In the genomic region with DNA sequence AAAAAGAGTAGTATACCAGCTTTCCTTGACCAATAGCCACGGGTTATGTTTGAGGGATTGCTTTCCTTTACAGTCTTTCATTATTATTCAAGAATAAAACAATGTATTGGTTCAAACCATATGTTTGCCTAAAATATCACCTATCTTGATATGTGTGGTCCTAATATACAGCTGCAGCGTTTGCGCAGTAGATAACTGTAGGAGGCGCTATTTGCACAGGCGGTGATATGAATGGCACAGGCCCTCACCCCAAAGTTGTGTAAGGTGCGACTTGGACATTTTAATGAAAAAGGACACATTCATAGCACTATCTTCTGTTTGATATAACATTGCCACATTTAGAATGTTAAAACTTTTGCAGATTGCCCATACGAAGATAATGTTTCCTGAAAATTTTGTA, we compare ENCODE assay signal across 10 cellular contexts.
A peak's percentile ranks its signal among the peaks of the same experiment; 100 is the strongest.
DNase-seq lines count a peak whose midpoint lies in the region; ATAC-seq and TF ChIP-seq lines count a peak whose summit lies in the region.
"Had no signal": no experiment of that assay in that cellular context is flagged by ENCODE, and none has a peak within 500 bp of the region (broad histone marks: within the 10 kb centered on the region; RNA-seq: fewer than 3 reads in every experiment).

No MANE protein-coding gene starts in this region.

- no peaks in the 10 kb centered on the region for H3K27me3 ChIP-seq in neural progenitor cell

- no peaks in the 10 kb centered on the region for H3K79me2 ChIP-seq in neural progenitor cell (ENCODE audit: low read depth)

- H2AFZ ChIP-seq in neural progenitor cell (replicated peaks), result no peak overlapping the region

- H3K9me3 Mint-ChIP-seq in WTC11 (no peaks in the 10 kb centered on the region), neural progenitor cell (no peaks in the 10 kb centered on the region)
- H3K9me3 Mint-ChIP-seq: activated naive CD4-positive, alpha-beta T cell treated with anti-CD3 and anti-CD28 coated beads, Interleukin-2, amount 50 U/mL, for 24 hours had no signal

- H3K9ac ChIP-seq in neural progenitor cell, result no peak overlapping the region

- H3K36me3 Mint-ChIP-seq in WTC11, result no peaks in the 10 kb centered on the region
- no peaks in the 10 kb centered on the region for H3K36me3 Mint-ChIP-seq in neural progenitor cell
- H3K36me3 Mint-ChIP-seq: activated naive CD4-positive, alpha-beta T cell treated with anti-CD3 and anti-CD28 coated beads, Interleukin-2, amount 50 U/mL, for 24 hours had no signal

- no peak overlapping the region for H3K4me3 Mint-ChIP-seq in WTC11
- H3K4me3 Mint-ChIP-seq in neural progenitor cell, result no peak overlapping the region
- H3K4me3 Mint-ChIP-seq: activated naive CD4-positive, alpha-beta T cell treated with anti-CD3 and anti-CD28 coated beads, Interleukin-2, amount 50 U/mL, for 24 hours; T-helper 17 cell had no signal

- H3K4me1 Mint-ChIP-seq in WTC11 (peaks cover 10% of the 10 kb centered on the region), neural progenitor cell (no peaks in the 10 kb centered on the region)
- H3K4me1 Mint-ChIP-seq: activated naive CD4-positive, alpha-beta T cell treated with anti-CD3 and anti-CD28 coated beads, Interleukin-2, amount 50 U/mL, for 24 hours; T-helper 17 cell had no signal

- H3K27ac Mint-ChIP-seq in WTC11 (no peak overlapping the region), neural progenitor cell (no peak overlapping the region)
- H3K27ac Mint-ChIP-seq: activated naive CD4-positive, alpha-beta T cell treated with anti-CD3 and anti-CD28 coated beads, Interleukin-2, amount 50 U/mL, for 24 hours; T-helper 17 cell had no signal

- H3K4me3 ChIP-seq in neural progenitor cell, result no peak overlapping the region

- TF ChIP-seq CTCF in WTC11 (IDR thresholded peaks at IDR 0.05), result peak; percentile 60
- peak; percentile 81 for TF ChIP-seq CTCF in neural progenitor cell (IDR thresholded peaks at IDR 0.05)

- POLR2A ChIA-PET in WTC11 (lab: Charles Lee), result interaction anchor here (0.6 kb wide), 1 partner anchor 1578 kb away, joined by 5 read pairs; no protein-coding TSS in a partner anchor

- no peak overlapping the region for H3K27ac ChIP-seq in neural progenitor cell

- no peaks in the 10 kb centered on the region for H3K9me3 ChIP-seq in neural progenitor cell (ENCODE audit: low read depth)

- in situ Hi-C loops in KBM-7 (cut with MboI; ENCODE audit: low pct_unique_long_range_greater_than_20kb, low sequenced_read_pairs), result no loop called here

- no peaks in the 10 kb centered on the region for H3K4me1 ChIP-seq in neural progenitor cell

- CTCF ChIA-PET in WTC11 (lab: Charles Lee), result interaction anchor here (1.1 kb wide), 1 partner anchor 40 kb away, joined by 3 read pairs; no protein-coding TSS in a partner anchor

- H3F3A ChIP-seq in neural progenitor cell (ENCODE audit: low read depth), result no peaks in the 10 kb centered on the region

- no peak overlapping the region for H3K4me2 ChIP-seq in neural progenitor cell

- ATAC-seq in WTC11 (peak; percentile 95), HG03108 (IDR thresholded peaks at IDR 0.05; ENCODE audit: unreplicated experiment) (no peak)
- ATAC-seq: T-helper 17 cell had no signal

- no peaks in the 10 kb centered on the region for H3K36me3 ChIP-seq in neural progenitor cell

- H3K27me3 Mint-ChIP-seq in WTC11 (ENCODE audit: low read depth) (no peaks in the 10 kb centered on the region), neural progenitor cell (ENCODE audit: insufficient read depth, low read depth) (no peaks in the 10 kb centered on the region)
- H3K27me3 Mint-ChIP-seq: activated naive CD4-positive, alpha-beta T cell treated with anti-CD3 and anti-CD28 coated beads, Interleukin-2, amount 50 U/mL, for 24 hours; T-helper 17 cell had no signal

- no peaks in the 10 kb centered on the region for H4K20me1 ChIP-seq in neural progenitor cell (ENCODE audit: low read depth)

- DNase-seq in DMS 273 (lab: John Stamatoyannopoulos, UW; ENCODE audit: unreplicated experiment) (peak; percentile 11), DMS 273 treated with DMSO at 0.1 percent for 48 hours (lab: John Stamatoyannopoulos, UW) (no peak), KBM-7 (peak; percentile 15), WTC11 (ENCODE audit: low spot score) (peak; percentile 70), neural progenitor cell (ENCODE audit: low spot score) (peak; percentile 74), dermis blood vessel endothelial cell (no peak), NCI-H2227 treated with DMSO at 0.1 percent for 48 hours (lab: John Stamatoyannopoulos, UW) (no peak)
- DNase-seq: T-helper 17 cell had no signal

TF ChIP-seq in WTC11, 78 proteins besides CTCF, POLR2A, EP300 and RAD21 (continues in another document):
- TF ChIP-seq ELF4 (CRISPR knock-in tag; IDR thresholded peaks at IDR 0.05; ENCODE audit: low read depth), result no peak
- TF ChIP-seq, protein P1, sequence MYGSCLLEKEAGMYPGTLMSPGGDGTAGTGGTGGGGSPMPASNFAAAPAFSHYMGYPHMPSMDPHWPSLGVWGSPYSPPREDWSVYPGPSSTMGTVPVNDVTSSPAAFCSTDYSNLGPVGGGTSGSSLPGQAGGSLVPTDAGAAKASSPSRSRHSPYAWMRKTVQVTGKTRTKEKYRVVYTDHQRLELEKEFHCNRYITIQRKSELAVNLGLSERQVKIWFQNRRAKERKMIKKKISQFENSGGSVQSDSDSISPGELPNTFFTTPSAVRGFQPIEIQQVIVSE (CRISPR knock-in tag; IDR thresholded peaks at IDR 0.05; ENCODE audit: borderline replicate concordance), result no peak
- TF ChIP-seq MYBL2 (CRISPR knock-in tag; IDR thresholded peaks at IDR 0.05), result no peak
- TF ChIP-seq RORB (CRISPR knock-in tag; IDR thresholded peaks at IDR 0.05), result no peak
- TF ChIP-seq, protein P2, sequence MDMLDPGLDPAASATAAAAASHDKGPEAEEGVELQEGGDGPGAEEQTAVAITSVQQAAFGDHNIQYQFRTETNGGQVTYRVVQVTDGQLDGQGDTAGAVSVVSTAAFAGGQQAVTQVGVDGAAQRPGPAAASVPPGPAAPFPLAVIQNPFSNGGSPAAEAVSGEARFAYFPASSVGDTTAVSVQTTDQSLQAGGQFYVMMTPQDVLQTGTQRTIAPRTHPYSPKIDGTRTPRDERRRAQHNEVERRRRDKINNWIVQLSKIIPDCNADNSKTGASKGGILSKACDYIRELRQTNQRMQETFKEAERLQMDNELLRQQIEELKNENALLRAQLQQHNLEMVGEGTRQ (CRISPR knock-in tag; IDR thresholded peaks at IDR 0.05), result no peak
- no peak for TF ChIP-seq FOXJ3 (CRISPR knock-in tag; IDR thresholded peaks at IDR 0.05; ENCODE audit: borderline replicate concordance)
- TF ChIP-seq NR2C2 (CRISPR knock-in tag; IDR thresholded peaks at IDR 0.05), result no peak
- TF ChIP-seq, protein P3, sequence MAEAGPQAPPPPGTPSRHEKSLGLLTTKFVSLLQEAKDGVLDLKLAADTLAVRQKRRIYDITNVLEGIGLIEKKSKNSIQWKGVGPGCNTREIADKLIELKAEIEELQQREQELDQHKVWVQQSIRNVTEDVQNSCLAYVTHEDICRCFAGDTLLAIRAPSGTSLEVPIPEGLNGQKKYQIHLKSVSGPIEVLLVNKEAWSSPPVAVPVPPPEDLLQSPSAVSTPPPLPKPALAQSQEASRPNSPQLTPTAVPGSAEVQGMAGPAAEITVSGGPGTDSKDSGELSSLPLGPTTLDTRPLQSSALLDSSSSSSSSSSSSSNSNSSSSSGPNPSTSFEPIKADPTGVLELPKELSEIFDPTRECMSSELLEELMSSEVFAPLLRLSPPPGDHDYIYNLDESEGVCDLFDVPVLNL (CRISPR knock-in tag; IDR thresholded peaks at IDR 0.05; ENCODE audit: borderline replicate concordance, low read depth), result no peak
- TF ChIP-seq, protein P4, sequence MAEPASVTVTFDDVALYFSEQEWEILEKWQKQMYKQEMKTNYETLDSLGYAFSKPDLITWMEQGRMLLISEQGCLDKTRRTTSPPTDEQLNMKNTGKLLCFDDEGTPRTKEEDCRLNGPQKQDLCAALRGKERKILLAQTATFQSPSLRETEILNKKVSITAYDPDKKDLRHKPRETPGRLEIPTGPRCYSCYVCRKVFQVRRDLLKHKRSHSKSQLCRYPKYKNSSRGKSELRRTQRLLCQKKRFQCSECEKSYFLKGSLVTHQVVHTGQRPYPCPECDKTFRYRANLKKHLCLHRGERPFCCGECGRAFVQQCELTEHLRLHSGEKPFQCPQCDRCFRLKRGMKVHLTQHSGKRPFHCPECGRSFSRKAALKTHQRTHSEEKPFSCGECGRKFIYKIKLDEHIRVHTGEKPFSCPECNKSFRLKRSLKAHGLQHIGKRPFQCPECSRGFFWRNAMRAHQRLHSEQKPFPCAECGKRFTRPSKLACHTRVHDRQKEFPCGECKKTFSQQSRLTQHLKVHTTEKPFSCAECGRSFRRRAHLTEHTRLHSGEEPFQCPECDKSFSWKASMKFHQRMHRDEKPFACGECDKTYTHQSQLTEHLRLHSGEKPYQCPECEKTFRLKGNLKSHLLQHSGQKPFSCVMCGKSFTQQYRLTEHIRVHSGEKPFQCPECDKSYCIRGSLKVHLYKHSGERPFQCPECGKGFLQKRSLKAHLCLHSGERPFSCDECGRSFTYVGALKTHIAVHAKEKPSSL (CRISPR knock-in tag; conservative IDR thresholded peaks at IDR 0.05), result no peak
- TF ChIP-seq SMAD3 (CRISPR knock-in tag; IDR thresholded peaks at IDR 0.05; ENCODE audit: borderline replicate concordance), result no peak
- no peak for TF ChIP-seq SMAD4 (CRISPR knock-in tag; IDR thresholded peaks at IDR 0.05)
- TF ChIP-seq, protein P5, sequence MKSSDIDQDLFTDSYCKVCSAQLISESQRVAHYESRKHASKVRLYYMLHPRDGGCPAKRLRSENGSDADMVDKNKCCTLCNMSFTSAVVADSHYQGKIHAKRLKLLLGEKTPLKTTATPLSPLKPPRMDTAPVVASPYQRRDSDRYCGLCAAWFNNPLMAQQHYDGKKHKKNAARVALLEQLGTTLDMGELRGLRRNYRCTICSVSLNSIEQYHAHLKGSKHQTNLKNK (CRISPR knock-in tag; IDR thresholded peaks at IDR 0.05), result no peak
- no peak for TF ChIP-seq GTF2I (CRISPR knock-in tag; conservative IDR thresholded peaks at IDR 0.05)
- TF ChIP-seq NFATC4 (CRISPR knock-in tag; IDR thresholded peaks at IDR 0.05), result no peak
- TF ChIP-seq KAT7 (CRISPR knock-in tag; IDR thresholded peaks at IDR 0.05; ENCODE audit: borderline replicate concordance), result no peak
- no peak for TF ChIP-seq GRHL2 (CRISPR knock-in tag; IDR thresholded peaks at IDR 0.05; ENCODE audit: insufficient replicate concordance, severe bottlenecking)

Comparison
In these comparisons a context has a peak if more than half of its experiments do, and no peak if none do; other contexts are left out.
1. DNase-seq: peak in DMS 273 (single experiment), KBM-7 (single experiment), WTC11 (single experiment) and neural progenitor cell (single experiment); none in DMS 273 treated with DMSO at 0.1 percent for 48 hours (single experiment), dermis blood vessel endothelial cell (single experiment) and NCI-H2227 treated with DMSO at 0.1 percent for 48 hours (single experiment).